ENCODE assay signal across 1 cellular context in genomic region chr16:90031931-90032663, GRCh38.
TF ChIP-seq lines count a peak whose summit lies in the region.

No MANE protein-coding gene starts in this region.

TF ChIP-seq in HEK293, 187 proteins besides CTCF, POLR2A, EP300 and RAD21 (continued from another document):
- TF ChIP-seq INSM2 (tag by site-specific recombination; IDR thresholded peaks at IDR 0.05) = peak; percentile 65
